1 cellular context compared by ENCODE assay signal in the genomic region with DNA sequence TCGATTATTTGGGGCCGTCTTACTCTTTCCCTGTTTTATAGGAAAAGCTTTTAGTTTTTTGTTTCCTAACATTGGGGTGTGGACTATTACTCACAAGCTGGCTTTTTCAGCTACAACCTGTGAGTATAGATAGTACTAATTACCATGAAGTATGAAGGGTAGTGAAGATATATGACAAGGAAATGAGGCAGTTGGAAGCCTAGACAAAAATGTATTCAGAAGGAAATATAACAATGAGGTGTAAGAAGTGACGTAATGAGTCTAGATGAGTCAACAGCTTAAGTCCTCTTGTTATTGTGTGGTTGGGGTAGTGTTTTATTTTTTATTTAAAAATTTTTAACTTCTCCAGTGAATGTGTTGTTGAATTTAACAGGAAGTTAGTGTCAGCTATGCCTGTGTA.
TF ChIP-seq lines count a peak whose summit lies in the region.

No MANE protein-coding gene starts in this region.

TF ChIP-seq in IMR-90, 13 proteins besides CTCF, POLR2A, EP300 and RAD21 (continued from another document):
- TF ChIP-seq NFE2L2 (IDR thresholded peaks at IDR 0.05; ENCODE audit: low read depth, low read length) (no peak), FOS (IDR thresholded peaks at IDR 0.05; ENCODE audit: low read depth, low read length) (no peak), BHLHE40 (IDR thresholded peaks at IDR 0.05; ENCODE audit: low read depth, low read length) (no peak)
- TF ChIP-seq, protein P1, sequence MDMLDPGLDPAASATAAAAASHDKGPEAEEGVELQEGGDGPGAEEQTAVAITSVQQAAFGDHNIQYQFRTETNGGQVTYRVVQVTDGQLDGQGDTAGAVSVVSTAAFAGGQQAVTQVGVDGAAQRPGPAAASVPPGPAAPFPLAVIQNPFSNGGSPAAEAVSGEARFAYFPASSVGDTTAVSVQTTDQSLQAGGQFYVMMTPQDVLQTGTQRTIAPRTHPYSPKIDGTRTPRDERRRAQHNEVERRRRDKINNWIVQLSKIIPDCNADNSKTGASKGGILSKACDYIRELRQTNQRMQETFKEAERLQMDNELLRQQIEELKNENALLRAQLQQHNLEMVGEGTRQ (IDR thresholded peaks at IDR 0.05; ENCODE audit: low read depth, low read length), result no peak
TF ChIP-seq in IMR-90: peak in this region for 0.
